In the genomic region with DNA sequence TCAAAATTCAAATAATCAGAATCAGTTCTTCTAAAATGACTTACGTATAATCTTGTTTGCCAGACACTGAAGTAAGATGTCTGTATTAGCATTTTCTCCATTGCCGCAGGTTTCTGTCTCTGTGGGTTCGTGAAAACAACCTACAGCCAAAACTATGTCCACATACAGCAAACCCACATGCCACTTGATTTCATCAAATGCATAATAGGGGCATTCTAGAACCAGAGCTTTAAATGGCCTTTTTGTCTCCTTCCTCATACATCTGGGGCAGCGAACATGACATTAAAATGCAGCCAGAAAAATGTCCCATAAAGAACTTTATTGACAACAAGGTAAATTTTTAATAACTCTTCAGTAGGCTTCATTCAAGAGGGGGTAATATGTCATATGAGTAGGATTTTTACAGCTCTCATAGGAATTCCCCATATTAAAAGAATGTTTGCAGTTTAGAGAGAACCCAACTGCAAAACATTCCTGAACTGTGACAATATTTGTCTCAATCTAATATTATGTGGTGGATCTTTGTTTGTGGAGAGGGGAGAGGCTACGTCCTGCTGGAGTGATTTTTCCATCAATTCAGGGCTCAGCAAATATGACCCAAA, we compare ENCODE assay signal across 16 cellular contexts.
A peak's percentile ranks its signal among the peaks of the same experiment; 100 is the strongest.
DNase-seq lines count a peak whose midpoint lies in the region; ATAC-seq, FAIRE-seq and TF ChIP-seq lines count a peak whose summit lies in the region.
"Had no signal": no experiment of that assay in that cellular context is flagged by ENCODE, and none has a peak within 500 bp of the region (broad histone marks: within the 10 kb centered on the region; RNA-seq: fewer than 3 reads in every experiment).

No MANE protein-coding gene starts in this region.

- no TSS peak for BruUV-seq in HepG2 (replicated peaks; lab: Mats Ljungman, UMichigan)

- in situ Hi-C loops in HepG2 (cut with HindIII; ENCODE audit: extremely low pct_ligation_motif_present, low pct_unique_long_range_greater_than_20kb): no loop called here

- H2AFZ ChIP-seq in HepG2 (ENCODE audit: low read length) (no peak overlapping the region), smooth muscle cell (ENCODE audit: low read depth) (peak overlapping the region; percentile 28)

- no peak for TF ChIP-seq POLR2A in HepG2 (IDR thresholded peaks at IDR 0.05; ENCODE audit: insufficient read depth in 1 of 2, low read depth in 2 of 2, low read length in 2 of 2)

- H3K27ac ChIP-seq in caudate nucleus (ENCODE audit: low read depth, low read length) (peak overlapping the region; percentile 95), HepG2 (ENCODE audit: extremely low read length, insufficient read depth, low read length) (no peak overlapping the region), smooth muscle cell (ENCODE audit: low read depth) (no peak overlapping the region)

- H3K4me1 ChIP-seq in HepG2 (ENCODE audit: insufficient read depth, low read length) (peaks cover 14% of the 10 kb centered on the region), smooth muscle cell (ENCODE audit: low read depth) (peaks cover 10% of the 10 kb centered on the region)

- H3K9me3 ChIP-seq in HepG2 (ENCODE audit: low read length) (peaks cover 7% of the 10 kb centered on the region; the same call in 1 of the 2 replicates), smooth muscle cell (replicated peaks; ENCODE audit: low read depth) (no peaks in the 10 kb centered on the region)

- no peaks in the 10 kb centered on the region for H4K20me1 ChIP-seq in HepG2 (ENCODE audit: insufficient read depth, low read length)
- no peaks in the 10 kb centered on the region for H4K20me1 ChIP-seq in smooth muscle cell (ENCODE audit: low read depth)

- 43% methylated on average over 5 of the region's 5 CpGs for WGBS in HepG2 (ENCODE audit: low lambda C conversion rate)
- WGBS in smooth muscle cell (ENCODE audit: low lambda C conversion rate): 89% methylated on average over 5 of the region's 5 CpGs

- TF ChIP-seq RAD21 in HepG2 (CRISPR knock-in tag; IDR thresholded peaks at IDR 0.05): no peak

- peak overlapping the region in 1 of 3 experiments; percentile 34; a peak in 1 of 6 replicates for H3K4me3 ChIP-seq in HepG2 (replicated peaks in 1 of 3; ENCODE audit: insufficient read depth in 1 of 3, low read depth in 2 of 3, low read length in 3 of 3)
- no peak overlapping the region for H3K4me3 ChIP-seq in smooth muscle cell

- H3K79me2 ChIP-seq in HepG2 (ENCODE audit: insufficient read depth, low read length) (no peaks in the 10 kb centered on the region), smooth muscle cell (ENCODE audit: low read depth) (no peaks in the 10 kb centered on the region)

- FAIRE-seq in HepG2 (lab: Jason Lieb, UNC): peak; percentile 18

- CTCF ChIA-PET in HepG2 (lab: Yijun Ruan, JAX; ENCODE audit: low intra/inter-chr PET ratio, low total read pairs): no interaction called here

- H3K4me2 ChIP-seq in HepG2 (ENCODE audit: low read depth, low read length) (peak overlapping the region; percentile 67), smooth muscle cell (peak overlapping the region; percentile 55)

- intact Hi-C loops in HepG2 (cut with micrococcal nuclease; ENCODE audit: unreplicated experiment): no loop called here

- peak; percentile 58 for ATAC-seq in HepG2
- no peak for ATAC-seq in HG03095 (IDR thresholded peaks at IDR 0.05; ENCODE audit: unreplicated experiment)
- ATAC-seq in GM21619 (IDR thresholded peaks at IDR 0.05; ENCODE audit: unreplicated experiment): no peak
- ATAC-seq: T-helper 17 cell had no signal

- H3F3A ChIP-seq in smooth muscle cell (ENCODE audit: low read depth): no peaks in the 10 kb centered on the region

- DNase-seq in HuH-7 (ENCODE audit: low spot score) (peak; percentile 36), caudate nucleus (lab: John Stamatoyannopoulos, UW) (peak in 1 of 61 donors; percentile 37), HepG2 (ENCODE audit: low spot score) (peak; percentile 56), smooth muscle cell (lab: John Stamatoyannopoulos, UW; ENCODE audit: unreplicated experiment) (no peak), NCI-H2171 treated with DMSO at 0.1 percent for 48 hours (lab: John Stamatoyannopoulos, UW) (no peak)
- DNase-seq in activated naive CD4-positive, alpha-beta T cell treated with Interleukin-2 at 50 U/mL for 16 hours: no peak
- DNase-seq: activated CD4-positive, alpha-beta T cell treated with anti-CD3 and anti-CD28 coated beads, Interleukin-2, amount 10 ng/mL, durations not matched to agents 24 days and 14 days; activated T-cell treated with anti-CD3 and anti-CD28 coated beads, Interleukin-2, amount 50 U/mL, for 48 hours; amniotic stem cell; CD4-positive, CD25-positive, alpha-beta regulatory T cell; NCI-H1105; NCI-H345; stimulated activated CD4-positive, alpha-beta T cell treated with anti-CD3 and anti-CD28 coated beads, Interleukin-2, amount 100 ng/mL, for 48 hours; T-helper 17 cell had no signal

- no peak for TF ChIP-seq CTCF in HepG2 (CRISPR knock-in tag; IDR thresholded peaks at IDR 0.05)
- TF ChIP-seq CTCF in smooth muscle cell (IDR thresholded peaks at IDR 0.05; ENCODE audit: borderline replicate concordance, insufficient read depth, poor library complexity, severe bottlenecking): no peak

- H3K9ac ChIP-seq in HepG2 (ENCODE audit: insufficient read depth, low read depth, low read length) (no peak overlapping the region), smooth muscle cell (ENCODE audit: low read depth) (no peak overlapping the region)

- no peak for TF ChIP-seq EP300 in HepG2 (IDR thresholded peaks at IDR 0.05; ENCODE audit: low read depth in 2 of 2, low read length in 2 of 2)
- no peak for TF ChIP-seq EP300 in HepG2 (CRISPR knock-in tag; IDR thresholded peaks at IDR 0.05; ENCODE audit: borderline replicate concordance)

- no peaks in the 10 kb centered on the region for H3K36me3 ChIP-seq in HepG2 (replicated peaks in 1 of 2; ENCODE audit: control insufficient read depth in 1 of 2, insufficient read depth in 2 of 2, low read length in 2 of 2)
- no peaks in the 10 kb centered on the region for H3K36me3 ChIP-seq in smooth muscle cell (ENCODE audit: low read depth)

- 0 out of 5 replicates have a peak, but pooled peaks cover 0 to 2% of the 10 kb centered on the region in 2 experiments for H3K27me3 ChIP-seq in HepG2 (ENCODE audit: control insufficient read depth in 1 of 2, insufficient read depth in 2 of 2, low read length in 2 of 2)
- H3K27me3 ChIP-seq in smooth muscle cell (ENCODE audit: low read depth): no peaks in the 10 kb centered on the region

- POLR2A ChIA-PET in HepG2 (lab: Yijun Ruan, JAX): no interaction called here

TF ChIP-seq in HepG2, 621 proteins besides CTCF, POLR2A, EP300 and RAD21 (continues in another document):
- TF ChIP-seq TAF15 (IDR thresholded peaks at IDR 0.05; ENCODE audit: low read depth, low read length, poor library complexity, severe bottlenecking): no peak
- no peak for TF ChIP-seq EZH2 (conservative IDR thresholded peaks at IDR 0.05; ENCODE audit: low read depth, low read length)
- TF ChIP-seq, protein P1, sequence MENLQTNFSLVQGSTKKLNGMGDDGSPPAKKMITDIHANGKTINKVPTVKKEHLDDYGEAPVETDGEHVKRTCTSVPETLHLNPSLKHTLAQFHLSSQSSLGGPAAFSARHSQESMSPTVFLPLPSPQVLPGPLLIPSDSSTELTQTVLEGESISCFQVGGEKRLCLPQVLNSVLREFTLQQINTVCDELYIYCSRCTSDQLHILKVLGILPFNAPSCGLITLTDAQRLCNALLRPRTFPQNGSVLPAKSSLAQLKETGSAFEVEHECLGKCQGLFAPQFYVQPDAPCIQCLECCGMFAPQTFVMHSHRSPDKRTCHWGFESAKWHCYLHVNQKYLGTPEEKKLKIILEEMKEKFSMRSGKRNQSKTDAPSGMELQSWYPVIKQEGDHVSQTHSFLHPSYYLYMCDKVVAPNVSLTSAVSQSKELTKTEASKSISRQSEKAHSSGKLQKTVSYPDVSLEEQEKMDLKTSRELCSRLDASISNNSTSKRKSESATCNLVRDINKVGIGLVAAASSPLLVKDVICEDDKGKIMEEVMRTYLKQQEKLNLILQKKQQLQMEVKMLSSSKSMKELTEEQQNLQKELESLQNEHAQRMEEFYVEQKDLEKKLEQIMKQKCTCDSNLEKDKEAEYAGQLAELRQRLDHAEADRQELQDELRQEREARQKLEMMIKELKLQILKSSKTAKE (CRISPR knock-in tag; IDR thresholded peaks at IDR 0.05; ENCODE audit: borderline replicate concordance): no peak
- TF ChIP-seq, protein P2, sequence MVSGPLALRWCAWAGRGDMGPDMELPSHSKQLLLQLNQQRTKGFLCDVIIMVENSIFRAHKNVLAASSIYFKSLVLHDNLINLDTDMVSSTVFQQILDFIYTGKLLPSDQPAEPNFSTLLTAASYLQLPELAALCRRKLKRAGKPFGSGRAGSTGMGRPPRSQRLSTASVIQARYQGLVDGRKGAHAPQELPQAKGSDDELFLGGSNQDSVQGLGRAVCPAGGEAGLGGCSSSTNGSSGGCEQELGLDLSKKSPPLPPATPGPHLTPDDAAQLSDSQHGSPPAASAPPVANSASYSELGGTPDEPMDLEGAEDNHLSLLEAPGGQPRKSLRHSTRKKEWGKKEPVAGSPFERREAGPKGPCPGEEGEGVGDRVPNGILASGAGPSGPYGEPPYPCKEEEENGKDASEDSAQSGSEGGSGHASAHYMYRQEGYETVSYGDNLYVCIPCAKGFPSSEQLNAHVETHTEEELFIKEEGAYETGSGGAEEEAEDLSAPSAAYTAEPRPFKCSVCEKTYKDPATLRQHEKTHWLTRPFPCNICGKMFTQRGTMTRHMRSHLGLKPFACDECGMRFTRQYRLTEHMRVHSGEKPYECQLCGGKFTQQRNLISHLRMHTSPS (CRISPR knock-in tag; IDR thresholded peaks at IDR 0.05; ENCODE audit: low read depth): no peak
- TF ChIP-seq, protein P3, sequence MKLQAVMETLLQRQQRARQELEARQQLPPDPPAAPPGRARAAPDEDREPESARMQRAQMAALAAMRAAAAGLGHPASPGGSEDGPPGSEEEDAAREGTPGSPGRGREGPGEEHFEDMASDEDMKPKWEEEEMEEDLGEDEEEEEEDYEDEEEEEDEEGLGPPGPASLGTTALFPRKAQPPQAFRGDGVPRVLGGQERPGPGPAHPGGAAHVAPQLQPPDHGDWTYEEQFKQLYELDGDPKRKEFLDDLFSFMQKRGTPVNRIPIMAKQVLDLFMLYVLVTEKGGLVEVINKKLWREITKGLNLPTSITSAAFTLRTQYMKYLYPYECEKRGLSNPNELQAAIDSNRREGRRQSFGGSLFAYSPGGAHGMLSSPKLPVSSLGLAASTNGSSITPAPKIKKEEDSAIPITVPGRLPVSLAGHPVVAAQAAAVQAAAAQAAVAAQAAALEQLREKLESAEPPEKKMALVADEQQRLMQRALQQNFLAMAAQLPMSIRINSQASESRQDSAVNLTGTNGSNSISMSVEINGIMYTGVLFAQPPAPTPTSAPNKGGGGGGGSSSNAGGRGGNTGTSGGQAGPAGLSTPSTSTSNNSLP (IDR thresholded peaks at IDR 0.05; ENCODE audit: low read depth, low read length): peak; percentile 70; the same call in 1 of the 2 replicates

Comparison
In these comparisons a context has a peak if more than half of its experiments do, and no peak if none do; other contexts are left out.
1. DNase-seq: peak in HuH-7 (single experiment) and HepG2 (single experiment); none in smooth muscle cell (single experiment), NCI-H2171 treated with DMSO at 0.1 percent for 48 hours (single experiment) and activated naive CD4-positive, alpha-beta T cell treated with Interleukin-2 at 50 U/mL for 16 hours (single experiment).